ENCODE assay signal across 15 cellular contexts in the genomic region with DNA sequence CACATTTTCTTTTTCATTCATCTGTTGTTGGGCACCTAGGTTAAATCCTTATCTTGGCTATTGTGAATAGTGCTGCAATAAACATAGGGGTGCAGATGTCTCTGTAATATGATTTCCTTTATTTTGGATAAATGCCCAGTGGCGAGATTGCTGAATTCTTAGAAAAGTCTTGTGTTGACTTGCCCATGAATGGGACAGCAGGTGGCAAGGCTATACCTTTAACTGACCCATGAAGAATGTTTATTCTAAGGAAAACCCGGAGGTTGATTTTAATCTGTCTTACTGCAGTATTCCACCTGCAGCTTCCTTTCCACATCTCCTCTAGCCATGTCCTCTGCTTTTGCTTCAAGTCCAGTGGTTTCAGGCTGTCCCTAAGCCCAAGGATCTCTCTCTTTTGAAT.
"Had no signal": no experiment of that assay in that cellular context is flagged by ENCODE, and none has a peak within 500 bp of the region (broad histone marks: within the 10 kb centered on the region; RNA-seq: fewer than 3 reads in every experiment).

No MANE protein-coding gene starts in this region.

- H3K36me3 ChIP-seq: cardiac muscle cell, gastroesophageal sphincter, heart right ventricle, lower lobe of right lung, neutrophil, stomach, upper lobe of left lung had no signal

- H3K4me3 ChIP-seq: cardiac muscle cell, gastroesophageal sphincter, heart right ventricle, lower lobe of right lung, stomach, testis, upper lobe of left lung had no signal

- H3K9me3 ChIP-seq: gastroesophageal sphincter, heart right ventricle, lower lobe of right lung, neutrophil, stomach, testis, upper lobe of left lung had no signal

- H3K27me3 ChIP-seq: cardiac muscle cell, gastroesophageal sphincter, heart right ventricle, neutrophil, stomach, testis, upper lobe of left lung had no signal

- DNase-seq: activated CD4-positive, alpha-beta T cell treated with anti-CD3 and anti-CD28 coated beads, Interleukin-2, amount 50 U/mL, for 48 hours; activated naive CD4-positive, alpha-beta T cell treated with anti-CD3 and anti-CD28 coated beads, Interleukin-2, amount 50 U/mL, for 16 hours; activated T-cell treated with anti-CD3 and anti-CD28 coated beads, Interleukin-2, amount 50 U/mL, for 1 hour; heart right ventricle; left cardiac atrium; lower lobe of right lung; naive B cell; stimulated activated CD4-positive, alpha-beta T cell treated with anti-CD3 and anti-CD28 coated beads, Interleukin-2, amount 100 ng/mL, for 24 hours; stomach; T1000; testis; upper lobe of left lung had no signal

- H3K27ac ChIP-seq: cardiac muscle cell, gastroesophageal sphincter, heart right ventricle, lower lobe of right lung, neutrophil, stomach, testis, upper lobe of left lung had no signal

- H3K4me1 ChIP-seq: gastroesophageal sphincter, heart right ventricle, lower lobe of right lung, stomach, testis, upper lobe of left lung had no signal
